In genomic region chr3:177657243-177657642, GRCh38 we compare ENCODE assay signal across 1 cellular context.
TF ChIP-seq lines count a peak whose summit lies in the region.

No MANE protein-coding gene starts in this region.

TF ChIP-seq in H1, 55 proteins besides CTCF, POLR2A, EP300 and RAD21:
- TF ChIP-seq GTF2F1 (IDR thresholded peaks at IDR 0.05; ENCODE audit: borderline replicate concordance, low read depth, low read length) = no peak
- no peak for TF ChIP-seq JUND (IDR thresholded peaks at IDR 0.05; ENCODE audit: low read length)
TF ChIP-seq in H1: peak in this region for 0.
